In genomic region chr17:79798296-79799173, GRCh38 we compare ENCODE assay signal across 8 cellular contexts. TPM values are rescaled to one million over a fixed set of nuclear protein-coding genes. Genes with fewer than 3 reads are reported as not detected.
DNase-seq lines count a peak whose midpoint lies in the region; ATAC-seq and TF ChIP-seq lines count a peak whose summit lies in the region.

No MANE protein-coding gene starts in this region.

- peak overlapping the region; percentile 56 for H3K27ac Mint-ChIP-seq in Calu3 (ENCODE audit: unreplicated experiment)
- peak overlapping the region in 1 of 2 donors; percentile 31 for H3K27ac Mint-ChIP-seq in effector memory CD8-positive, alpha-beta T cell

- no peaks in the 10 kb centered on the region for H3K36me3 ChIP-seq in osteoblast (ENCODE audit: insufficient read depth, low read length)
- no peaks in the 10 kb centered on the region for H3K36me3 ChIP-seq in effector memory CD4-positive, alpha-beta T cell (ENCODE audit: control insufficient read depth, insufficient read depth, low read length)

- peak overlapping the region; percentile 89 for H3K4me3 ChIP-seq in osteoblast (ENCODE audit: insufficient read depth, low read length)
- no peak overlapping the region for H3K4me3 ChIP-seq in effector memory CD4-positive, alpha-beta T cell (ENCODE audit: insufficient read depth, low read depth, low read length, poor library complexity, severe bottlenecking)

- no peaks in the 10 kb centered on the region for H3K79me2 ChIP-seq in osteoblast (ENCODE audit: insufficient read depth, low read length)

- H3K27me3 ChIP-seq in osteoblast (ENCODE audit: insufficient read depth, low read length) = peaks cover 59% of the 10 kb centered on the region
- peaks cover 59% of the 10 kb centered on the region for H3K27me3 ChIP-seq in effector memory CD4-positive, alpha-beta T cell (replicated peaks; ENCODE audit: control insufficient read depth, insufficient read depth, low read length, poor library complexity, severe bottlenecking)

- CTCF ChIA-PET in Calu3 (lab: Charles Lee) = interaction anchor here (0.9 kb wide), 1 partner anchor 117 kb away, joined by 5 read pairs; no protein-coding TSS in a partner anchor

- BruUV-seq in Calu3 (replicated peaks; lab: Mats Ljungman, UMichigan) = no TSS peak

- H3K27ac ChIP-seq in osteoblast (ENCODE audit: low read depth, low read length) = no peak overlapping the region
- no peak overlapping the region for H3K27ac ChIP-seq in effector memory CD4-positive, alpha-beta T cell (ENCODE audit: insufficient read depth, low read length, poor library complexity, severe bottlenecking)

- no peaks in the 10 kb centered on the region for H3K9me3 Mint-ChIP-seq in Calu3 (ENCODE audit: low read depth, unreplicated experiment)
- H3K9me3 Mint-ChIP-seq in effector memory CD8-positive, alpha-beta T cell = no peaks in the 10 kb centered on the region

- peaks cover 18% of the 10 kb centered on the region for H3K4me1 ChIP-seq in osteoblast (ENCODE audit: insufficient read depth, low read length)
- peaks cover 49% of the 10 kb centered on the region for H3K4me1 ChIP-seq in effector memory CD4-positive, alpha-beta T cell (ENCODE audit: control insufficient read depth, insufficient read depth, low read length, poor library complexity, severe bottlenecking)

- intact Hi-C loops in Calu3 (cut with micrococcal nuclease; ENCODE audit: unreplicated experiment) = loop anchor here (5.0 kb wide), 1 partner anchor 39 kb away; the partner anchor contains the start of gene CBX4

- peaks cover 26% of the 10 kb centered on the region for H3K36me3 Mint-ChIP-seq in Calu3 (ENCODE audit: insufficient read depth, unreplicated experiment)
- peaks cover 39% of the 10 kb centered on the region for H3K36me3 Mint-ChIP-seq in effector memory CD8-positive, alpha-beta T cell (ENCODE audit: insufficient read depth)

- H3K4me2 ChIP-seq in osteoblast (ENCODE audit: insufficient read depth, low read length) = peak overlapping the region; percentile 66

- H2AFZ ChIP-seq in osteoblast (ENCODE audit: low read length) = no peak overlapping the region

- H4K20me1 ChIP-seq in osteoblast (ENCODE audit: insufficient read depth, low read length) = peaks cover 12% of the 10 kb centered on the region

- peaks cover 22% of the 10 kb centered on the region for H3K4me1 Mint-ChIP-seq in Calu3 (ENCODE audit: low read depth, unreplicated experiment)
- H3K4me1 Mint-ChIP-seq in effector memory CD8-positive, alpha-beta T cell (ENCODE audit: low read depth in 2 of 2) = peaks cover 19 to 25% of the 10 kb centered on the region in 2 donors

- ATAC-seq in effector memory CD8-positive, alpha-beta T cell (replicated peaks) = no peak
- no peak for ATAC-seq in HG02623 (IDR thresholded peaks at IDR 0.05; ENCODE audit: unreplicated experiment)

- TF ChIP-seq CTCF in Calu3 (IDR thresholded peaks at IDR 0.05; ENCODE audit: unreplicated experiment) = no peak
- no peak for TF ChIP-seq CTCF in osteoblast (IDR thresholded peaks at IDR 0.05; ENCODE audit: extremely low read depth, low read depth, low read length)

- peak overlapping the region; percentile 75 for H3K4me3 Mint-ChIP-seq in Calu3 (ENCODE audit: low read depth, unreplicated experiment)
- peak overlapping the region; percentile 73 for H3K4me3 Mint-ChIP-seq in effector memory CD8-positive, alpha-beta T cell

- DNase-seq in Calu3 (no peak), NCI-H2196 (lab: John Stamatoyannopoulos, UW; ENCODE audit: unreplicated experiment) (peak; percentile 43), osteoblast (ENCODE audit: insufficient read length, low spot score, missing footprints) (no peak), germinal center (ENCODE audit: low spot score) (no peak), activated gamma-delta T cell treated with Interleukin-2 at 50 U/mL for 16 hours (no peak)
- no peak for DNase-seq in effector memory CD8-positive, alpha-beta T cell
- no peak for DNase-seq in effector memory CD4-positive, alpha-beta T cell

- H3K9me3 ChIP-seq in osteoblast (ENCODE audit: low read depth, low read length) = no peaks in the 10 kb centered on the region
- no peaks in the 10 kb centered on the region for H3K9me3 ChIP-seq in effector memory CD4-positive, alpha-beta T cell (ENCODE audit: control insufficient read depth, low read length)

- H3K27me3 Mint-ChIP-seq in Calu3 (ENCODE audit: unreplicated experiment) = peaks cover 55% of the 10 kb centered on the region
- H3K27me3 Mint-ChIP-seq in effector memory CD8-positive, alpha-beta T cell = peaks cover 35 to 49% of the 10 kb centered on the region in 2 donors

RNA-seq across cellular contexts. Expression of gene CBX8, which starts 1.7 kb away (rescaled TPM):
- total RNA-seq in Calu3 (2022) = 11.1 and 11.8 TPM in 2 replicates
- 2.4 and 3.3 TPM in 2 replicates for total RNA-seq in osteoblast

RNA-seq across cellular contexts. Expression of gene CBX2, which starts 20.6 kb away (rescaled TPM):
- total RNA-seq in Calu3 (2022) (6.3 and 8.3 TPM in 2 replicates), osteoblast (0.88 and 1.1 TPM in 2 replicates)

RNA-seq across cellular contexts. Expression of gene CBX4, which starts 40.7 kb away (rescaled TPM):
- 40.2 and 46.8 TPM in 2 replicates for total RNA-seq in Calu3 (2022)
- 17.1 and 22.1 TPM in 2 replicates for total RNA-seq in osteoblast
